Comparison of ENCODE assay signal across 17 cellular contexts in the genomic region with DNA sequence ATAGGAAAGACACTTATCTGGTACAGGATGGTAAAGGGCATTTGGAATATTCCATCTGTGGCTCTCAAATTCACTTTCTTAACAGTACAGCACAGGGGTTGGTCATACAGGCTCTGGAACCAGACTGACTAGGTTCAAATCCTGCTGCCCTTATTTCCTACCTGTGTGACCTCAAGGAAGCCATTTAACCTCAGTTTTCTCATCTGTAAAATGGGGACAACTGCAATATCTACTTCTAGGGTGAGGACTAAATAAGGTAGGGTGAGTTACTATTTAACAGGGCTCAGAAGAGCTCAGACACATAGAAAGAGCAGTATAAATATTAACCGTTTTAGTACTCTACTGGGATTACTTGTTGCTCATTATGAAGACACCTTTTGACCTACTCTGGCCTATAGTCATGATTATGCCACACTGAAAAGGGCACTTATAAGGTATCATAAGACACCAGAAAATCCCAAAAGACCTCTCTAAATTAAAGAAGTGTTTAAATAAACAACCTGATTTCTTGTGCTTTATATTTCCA.
"Had no signal": no experiment of that assay in that cellular context is flagged by ENCODE, and none has a peak within 500 bp of the region (broad histone marks: within the 10 kb centered on the region; RNA-seq: fewer than 3 reads in every experiment).

No MANE protein-coding gene starts in this region.

- DNase-seq: activated CD4-positive, alpha-beta T cell treated with anti-CD3 and anti-CD28 coated beads, Interleukin-2, amount 10 ng/mL, durations not matched to agents 7 days and 5 days; activated CD4-positive, CD25-positive, alpha-beta regulatory T cell; activated CD8-positive, alpha-beta memory T cell treated with anti-CD3 and anti-CD28 coated beads, Interleukin-2, amount 50 U/mL, for 48 hours; activated naive CD4-positive, alpha-beta T cell; dermis blood vessel endothelial cell; effector memory CD8-positive, alpha-beta T cell; head of caudate nucleus; kidney glomerular epithelial cell; T-helper 2 cell; transverse colon had no signal

- H3K4me3 ChIP-seq: prostate gland, transverse colon had no signal

- FAIRE-seq: astrocyte, bronchial epithelial cell, frontal cortex, TTC549 had no signal

- H3K9me3 Mint-ChIP-seq: activated T-helper 1 cell treated with anti-CD3 and anti-CD28 coated beads, Interleukin-12 subunit alpha, Interleukin-12 subunit beta, Interleukin-2, Interleukin-4 antibody, amounts not matched to agents 30 ng/mL and 10 ng/mL and 1 ng/mL, durations not matched to agents 14 hours and 24 hours and 36 hours; effector memory CD8-positive, alpha-beta T cell had no signal

- H3K36me3 ChIP-seq: prostate gland, transverse colon had no signal

- H3K4me1 ChIP-seq: prostate gland had no signal

- H3K27ac ChIP-seq: prostate gland, transverse colon had no signal

- H3K27ac Mint-ChIP-seq: activated CD4-positive, alpha-beta T cell treated with anti-CD3 and anti-CD28 coated beads, Interleukin-2, amount 10 ng/mL, durations not matched to agents 7 days and 5 days; activated T-helper 1 cell treated with anti-CD3 and anti-CD28 coated beads, Interleukin-12 subunit alpha, Interleukin-12 subunit beta, Interleukin-2, Interleukin-4 antibody, amounts not matched to agents 30 ng/mL and 10 ng/mL and 1 ng/mL, durations not matched to agents 14 hours and 24 hours and 36 hours had no signal

- H3K27me3 Mint-ChIP-seq: activated CD4-positive, alpha-beta T cell treated with anti-CD3 and anti-CD28 coated beads, Interleukin-2, amount 10 ng/mL, durations not matched to agents 7 days and 5 days; effector memory CD8-positive, alpha-beta T cell had no signal

- H3K4me3 Mint-ChIP-seq: activated CD4-positive, alpha-beta T cell treated with anti-CD3 and anti-CD28 coated beads, Interleukin-2, amount 10 ng/mL, durations not matched to agents 7 days and 5 days; activated T-helper 1 cell treated with anti-CD3 and anti-CD28 coated beads, Interleukin-12 subunit alpha, Interleukin-12 subunit beta, Interleukin-2, Interleukin-4 antibody, amounts not matched to agents 30 ng/mL and 10 ng/mL and 1 ng/mL, durations not matched to agents 14 hours and 24 hours and 36 hours had no signal

- ATAC-seq: effector memory CD8-positive, alpha-beta T cell; sciatic nerve had no signal

- H3K9me3 ChIP-seq: prostate gland, transverse colon had no signal
